Comparison of ENCODE assay signal across 12 cellular contexts in genomic region chr13:40477623-40478608, GRCh38.
A peak's percentile ranks its signal among the peaks of the same experiment; 100 is the strongest.
DNase-seq lines count a peak whose midpoint lies in the region; ATAC-seq and TF ChIP-seq lines count a peak whose summit lies in the region.
"Had no signal": no experiment of that assay in that cellular context is flagged by ENCODE, and none has a peak within 500 bp of the region (broad histone marks: within the 10 kb centered on the region; RNA-seq: fewer than 3 reads in every experiment).

No MANE protein-coding gene starts in this region.

- H3K36me3 ChIP-seq in liver (ENCODE audit: control insufficient read depth in 4 of 4, insufficient read depth in 3 of 4, low read depth in 1 of 4, low read length in 3 of 4) = no peaks in the 10 kb centered on the region

- H3K36me3 Mint-ChIP-seq in H9 (ENCODE audit: insufficient read depth in 1 of 3, low read depth in 3 of 3) (no peaks in the 10 kb centered on the region), chondrocyte (ENCODE audit: low read depth) (no peaks in the 10 kb centered on the region)

- H3K4me2 ChIP-seq in H9 (ENCODE audit: insufficient read depth, insufficient read length, low read length) = no peak overlapping the region

- no peak for DNase-seq in H9
- DNase-seq in chondrocyte (ENCODE audit: low spot score) = no peak
- DNase-seq in putamen (ENCODE audit: low spot score) = peak; percentile 11
- DNase-seq in AG08395 (ENCODE audit: low spot score) = no peak
- no peak for DNase-seq in NCI-H2107 treated with DMSO at 0.1 percent for 48 hours (lab: John Stamatoyannopoulos, UW; ENCODE audit: unreplicated experiment)
- DNase-seq: activated CD8-positive, alpha-beta T cell treated with anti-CD3 and anti-CD28 coated beads for 36 hours; NCI-H1105 treated with DMSO at 0.1 percent for 48 hours; stimulated activated CD4-positive, alpha-beta T cell treated with anti-CD3 and anti-CD28 coated beads, Interleukin-12 subunit alpha, Interleukin-12 subunit beta, amount 100 ng/mL, for 4 hours had no signal

- no peak overlapping the region for H2BK120ac ChIP-seq in H9 (ENCODE audit: low read depth, low read length, poor library complexity, severe bottlenecking)

- H3K4me3 Mint-ChIP-seq in H9 (no peak overlapping the region; a peak in 1 of 5 replicates), chondrocyte (ENCODE audit: unreplicated experiment) (no peak overlapping the region)
- H3K4me3 Mint-ChIP-seq: activated CD8-positive, alpha-beta T cell treated with anti-CD3 and anti-CD28 coated beads for 36 hours had no signal

- H2AK5ac ChIP-seq in H9 (ENCODE audit: insufficient read length, low read length) = no peak overlapping the region

- no peak overlapping the region for H3T11ph ChIP-seq in H9 (ENCODE audit: low read length)

- no peak overlapping the region for H3K14ac ChIP-seq in H9 (ENCODE audit: insufficient read depth, low read length)

- no peak overlapping the region for H2AFZ ChIP-seq in H9 (ENCODE audit: low read length)

- H3K9ac ChIP-seq in H9 (ENCODE audit: extremely low read depth, insufficient read length, low read length) = no peak overlapping the region
- H3K9ac ChIP-seq in liver (ENCODE audit: low read depth in 1 of 2, low read length in 2 of 2) = peak overlapping the region in 1 of 2 donors; percentile 55

- TF ChIP-seq CTCF in H9 (conservative IDR thresholded peaks at IDR 0.05) (no peak), chondrocyte (IDR thresholded peaks at IDR 0.05) (no peak), liver (IDR thresholded peaks at IDR 0.05; ENCODE audit: low read depth, low read length, missing input control) (no peak)

- H2BK5ac ChIP-seq in H9 (ENCODE audit: insufficient read length, low read length) = no peak overlapping the region

- H4K20me1 ChIP-seq in H9 (ENCODE audit: control insufficient read depth, insufficient read depth, insufficient read length) = no peaks in the 10 kb centered on the region

- peaks cover 33 to 40% of the 10 kb centered on the region in 2 experiments for H3K4me1 Mint-ChIP-seq in H9
- peaks cover 50% of the 10 kb centered on the region for H3K4me1 Mint-ChIP-seq in chondrocyte (ENCODE audit: low read depth)

- H3K9me3 Mint-ChIP-seq in H9 (no peaks in the 10 kb centered on the region), chondrocyte (ENCODE audit: low read depth) (no peaks in the 10 kb centered on the region)

- H3K9me3 ChIP-seq in H9 (ENCODE audit: control insufficient read depth, low read depth, low read length) = no peaks in the 10 kb centered on the region
- H3K9me3 ChIP-seq in liver (ENCODE audit: control insufficient read depth in 4 of 4, low read length in 3 of 4) = no peaks in the 10 kb centered on the region

- no peak overlapping the region for H3K4me3 ChIP-seq in liver (ENCODE audit: low read depth in 1 of 3, low read length in 3 of 3)

- H2BK15ac ChIP-seq in H9 (ENCODE audit: low read depth, low read length) = no peak overlapping the region

- H3K23ac ChIP-seq in H9 (ENCODE audit: insufficient read length, low read depth, low read length) = no peak overlapping the region

- H2BK12ac ChIP-seq in H9 (ENCODE audit: insufficient read length, low read depth, low read length) = no peak overlapping the region

- H3K18ac ChIP-seq in H9 (ENCODE audit: insufficient read length, low read depth, low read length) = peak overlapping the region; percentile 30

- peak; percentile 48 to 73 for TF ChIP-seq RAD21 in liver (IDR thresholded peaks at IDR 0.05)

- H3K4me1 ChIP-seq in H9 (ENCODE audit: insufficient read depth, low read length) (peaks cover 5% of the 10 kb centered on the region), liver (ENCODE audit: control insufficient read depth in 4 of 4, insufficient read depth in 4 of 4, low read length in 3 of 4) (peaks cover 17 to 52% (median 45%) of the 10 kb centered on the region in 4 donors)

- no peak overlapping the region for H2BK20ac ChIP-seq in H9 (ENCODE audit: low read depth, low read length, poor library complexity, severe bottlenecking)

- H3K27ac Mint-ChIP-seq in H9 (peak overlapping the region; percentile 4 to 87 (median 14); a peak in 4 of 7 replicates), chondrocyte (ENCODE audit: unreplicated experiment) (peak overlapping the region; percentile 66)
- H3K27ac Mint-ChIP-seq: activated CD8-positive, alpha-beta T cell treated with anti-CD3 and anti-CD28 coated beads for 36 hours had no signal

- ATAC-seq in GM19397 (IDR thresholded peaks at IDR 0.05; ENCODE audit: unreplicated experiment) (no peak), HG03097 (IDR thresholded peaks at IDR 0.05; ENCODE audit: low FRiP score, unreplicated experiment) (no peak)
- ATAC-seq: activated CD8-positive, alpha-beta T cell treated with anti-CD3 and anti-CD28 coated beads for 36 hours; Panc1 had no signal

- H4K91ac ChIP-seq in H9 (ENCODE audit: insufficient read length, low read depth, low read length) = no peak overlapping the region

- no peak overlapping the region for H3K27ac ChIP-seq in H9 (ENCODE audit: insufficient read length, low read depth, low read length)
- H3K27ac ChIP-seq in liver (ENCODE audit: low read depth in 1 of 2, low read length in 2 of 2) = peak overlapping the region; percentile 77 to 85

- H3K4ac ChIP-seq in H9 (ENCODE audit: low read depth, low read length) = no peak overlapping the region

- H3K79me2 ChIP-seq in H9 (ENCODE audit: insufficient read depth, low read length) = no peaks in the 10 kb centered on the region

- WGBS in H9 (ENCODE audit: extremely low coverage, insufficient read length, low lambda C conversion rate) = no CpG with 5 or more reads among the region's 17 CpGs
- WGBS in liver = 39% methylated on average over 17 of the region's 17 CpGs

- no peak overlapping the region for H4K8ac ChIP-seq in H9 (replicated peaks; ENCODE audit: insufficient read length, low read depth, low read length)

- no peak overlapping the region for H4K5ac ChIP-seq in H9 (ENCODE audit: insufficient read length, low read depth, low read length)

- H3K27me3 Mint-ChIP-seq in H9 (ENCODE audit: low read depth) = no peaks in the 10 kb centered on the region; the same call in 1 of the 2 replicates
- no peaks in the 10 kb centered on the region for H3K27me3 Mint-ChIP-seq in chondrocyte (ENCODE audit: low read depth)
- H3K27me3 Mint-ChIP-seq: activated CD8-positive, alpha-beta T cell treated with anti-CD3 and anti-CD28 coated beads for 36 hours had no signal

- H3K23me2 ChIP-seq in H9 (ENCODE audit: insufficient read length, low read depth, low read length, poor library complexity, severe bottlenecking) = no peaks in the 10 kb centered on the region

- H3K79me1 ChIP-seq in H9 (ENCODE audit: insufficient read depth, low read depth, low read length, poor library complexity, severe bottlenecking) = no peaks in the 10 kb centered on the region

- H3K56ac ChIP-seq in H9 (ENCODE audit: insufficient read length, low read depth, low read length) = no peak overlapping the region

- H3K27me3 ChIP-seq in H9 (ENCODE audit: insufficient read depth, low read length) (no peaks in the 10 kb centered on the region), liver (ENCODE audit: control insufficient read depth in 4 of 4, insufficient read depth in 4 of 4, low read length in 3 of 4) (no peaks in the 10 kb centered on the region)

TF ChIP-seq in liver, 16 proteins besides CTCF, POLR2A, EP300 and RAD21 (continues in another document):
- TF ChIP-seq MAX (IDR thresholded peaks at IDR 0.05) = peak; percentile 87
- peak; percentile 75 to 80 for TF ChIP-seq RXRA (IDR thresholded peaks at IDR 0.05)
- TF ChIP-seq, protein P1, sequence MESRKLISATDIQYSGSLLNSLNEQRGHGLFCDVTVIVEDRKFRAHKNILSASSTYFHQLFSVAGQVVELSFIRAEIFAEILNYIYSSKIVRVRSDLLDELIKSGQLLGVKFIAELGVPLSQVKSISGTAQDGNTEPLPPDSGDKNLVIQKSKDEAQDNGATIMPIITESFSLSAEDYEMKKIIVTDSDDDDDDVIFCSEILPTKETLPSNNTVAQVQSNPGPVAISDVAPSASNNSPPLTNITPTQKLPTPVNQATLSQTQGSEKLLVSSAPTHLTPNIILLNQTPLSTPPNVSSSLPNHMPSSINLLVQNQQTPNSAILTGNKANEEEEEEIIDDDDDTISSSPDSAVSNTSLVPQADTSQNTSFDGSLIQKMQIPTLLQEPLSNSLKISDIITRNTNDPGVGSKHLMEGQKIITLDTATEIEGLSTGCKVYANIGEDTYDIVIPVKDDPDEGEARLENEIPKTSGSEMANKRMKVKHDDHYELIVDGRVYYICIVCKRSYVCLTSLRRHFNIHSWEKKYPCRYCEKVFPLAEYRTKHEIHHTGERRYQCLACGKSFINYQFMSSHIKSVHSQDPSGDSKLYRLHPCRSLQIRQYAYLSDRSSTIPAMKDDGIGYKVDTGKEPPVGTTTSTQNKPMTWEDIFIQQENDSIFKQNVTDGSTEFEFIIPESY (IDR thresholded peaks at IDR 0.05) = peak; percentile 69
- peak; percentile 26 for TF ChIP-seq FOXA1 (IDR thresholded peaks at IDR 0.05)
- TF ChIP-seq HNF4A (conservative IDR thresholded peaks at IDR 0.05) = peak; percentile 50 to 70
- no peak for TF ChIP-seq HNF4G (IDR thresholded peaks at IDR 0.05)
- TF ChIP-seq GABPA (IDR thresholded peaks at IDR 0.05 in 1 of 2, conservative IDR thresholded peaks at IDR 0.05 in 1 of 2) = no peak
- TF ChIP-seq SP1 (IDR thresholded peaks at IDR 0.05) = peak; percentile 85
